12 cellular contexts compared by ENCODE assay signal in genomic region chr22:26893711-26894110, GRCh38.
A peak's percentile ranks its signal among the peaks of the same experiment; 100 is the strongest.
DNase-seq lines count a peak whose midpoint lies in the region; TF ChIP-seq lines count a peak whose summit lies in the region.
"Had no signal": no experiment of that assay in that cellular context is flagged by ENCODE, and none has a peak within 500 bp of the region (broad histone marks: within the 10 kb centered on the region; RNA-seq: fewer than 3 reads in every experiment).

No MANE protein-coding gene starts in this region.

- H2BK120ac ChIP-seq in mesendoderm (ENCODE audit: low read depth, low read length) = no peak overlapping the region

- H4K20me1 ChIP-seq in Karpas-422 (ENCODE audit: insufficient read depth, low read depth, low read length) = no peaks in the 10 kb centered on the region

- no peak for TF ChIP-seq CTCF in tibial artery (IDR thresholded peaks at IDR 0.05)

- H3K4ac ChIP-seq in mesendoderm (ENCODE audit: low read depth, low read length) = no peak overlapping the region

- intact Hi-C loops in tibial artery (cut with DNase I; ENCODE audit: low total_unique reads) = loop anchor here (10.0 kb wide), 1 partner anchor 211 kb away; no protein-coding TSS in a partner anchor

- H3K79me1 ChIP-seq in mesendoderm (ENCODE audit: low read length) = no peaks in the 10 kb centered on the region

- no peak overlapping the region for H3K18ac ChIP-seq in mesendoderm (ENCODE audit: low read length)

- H3K27ac ChIP-seq in Karpas-422 (ENCODE audit: low read length) (no peak overlapping the region), caudate nucleus (ENCODE audit: low read depth, low read length) (peak overlapping the region; percentile 38), mesendoderm (ENCODE audit: low read depth, low read length) (no peak overlapping the region), tibial artery (peak overlapping the region; percentile 80 to 87)
- H3K27ac ChIP-seq: upper lobe of left lung had no signal

- no peak overlapping the region for H2AFZ ChIP-seq in Karpas-422 (ENCODE audit: low read length)

- no peaks in the 10 kb centered on the region for H3K9me2 ChIP-seq in Karpas-422 (replicated peaks; ENCODE audit: insufficient read depth, low read length)

- H4K5ac ChIP-seq in mesendoderm (ENCODE audit: low read length) = no peak overlapping the region

- H2BK15ac ChIP-seq in mesendoderm (replicated peaks; ENCODE audit: low read depth) = no peak overlapping the region

- H3K79me2 ChIP-seq in Karpas-422 (ENCODE audit: low read length) (no peaks in the 10 kb centered on the region), mesendoderm (ENCODE audit: control insufficient read depth, insufficient read depth, low read length) (no peaks in the 10 kb centered on the region)

- no peak overlapping the region for H2AK5ac ChIP-seq in mesendoderm (ENCODE audit: low read length)

- H3K9me3 ChIP-seq in Karpas-422 (ENCODE audit: low read length) (no peaks in the 10 kb centered on the region), tibial artery (no peaks in the 10 kb centered on the region)
- H3K9me3 ChIP-seq: upper lobe of left lung had no signal

- H2BK5ac ChIP-seq in mesendoderm (ENCODE audit: low read length) = no peak overlapping the region

- no peak overlapping the region for H3K23ac ChIP-seq in mesendoderm (ENCODE audit: low read length)

- H3K36me3 ChIP-seq in Karpas-422 (ENCODE audit: insufficient read depth, low read length) = no peaks in the 10 kb centered on the region
- H3K36me3 ChIP-seq in mesendoderm (ENCODE audit: control insufficient read depth, insufficient read depth, low read length) = no peaks in the 10 kb centered on the region
- no peaks in the 10 kb centered on the region for H3K36me3 ChIP-seq in tibial artery
- H3K36me3 ChIP-seq: upper lobe of left lung had no signal

- H4K8ac ChIP-seq in mesendoderm (ENCODE audit: low read depth, low read length) = no peak overlapping the region

- H3K4me3 ChIP-seq in Karpas-422 (ENCODE audit: low read length) = no peak overlapping the region
- no peak overlapping the region for H3K4me3 ChIP-seq in mesendoderm (ENCODE audit: low read length)
- H3K4me3 ChIP-seq in tibial artery = no peak overlapping the region
- H3K4me3 ChIP-seq: upper lobe of left lung had no signal

- H3K4me2 ChIP-seq in Karpas-422 (ENCODE audit: low read depth, low read length, poor library complexity, severe bottlenecking) (no peak overlapping the region), mesendoderm (ENCODE audit: low read length) (no peak overlapping the region)

- peak; percentile 15 for DNase-seq in Karpas-422
- no peak for DNase-seq in caudate nucleus (lab: John Stamatoyannopoulos, UW)
- peak; percentile 12 for DNase-seq in mesendoderm
- DNase-seq in tibial artery = no peak
- no peak for DNase-seq in occipital lobe (lab: John Stamatoyannopoulos, UW)
- DNase-seq in NCI-H774 (lab: John Stamatoyannopoulos, UW) = no peak
- DNase-seq in HK-2 (ENCODE audit: unreplicated experiment) = no peak
- DNase-seq: activated naive CD8-positive, alpha-beta T cell treated with anti-CD3 and anti-CD28 coated beads, Interleukin-2, amount 10 ng/mL, durations not matched to agents 7 days and 5 days; left ventricle myocardium superior; NCI-H82; stimulated activated naive CD8-positive, alpha-beta T cell treated with anti-CD3 and anti-CD28 coated beads, Interleukin-15, Interleukin-2, amounts not matched to agents 100 U/mL and 50 U/mL, for 24 hours had no signal

- no CpG with 5 or more reads among the region's 3 CpGs for WGBS in mesendoderm (ENCODE audit: extremely low coverage, insufficient coverage, low lambda C conversion rate)

- H3K56ac ChIP-seq in mesendoderm (ENCODE audit: low read length) = no peak overlapping the region

- H3K9ac ChIP-seq in Karpas-422 (ENCODE audit: low read length) (no peak overlapping the region), mesendoderm (ENCODE audit: low read length) (no peak overlapping the region)

- no peaks in the 10 kb centered on the region for H3K27me3 ChIP-seq in Karpas-422 (ENCODE audit: low read length)
- no peaks in the 10 kb centered on the region for H3K27me3 ChIP-seq in mesendoderm (ENCODE audit: insufficient read depth, low read length, poor library complexity)
- H3K27me3 ChIP-seq in tibial artery = no peaks in the 10 kb centered on the region
- H3K27me3 ChIP-seq: upper lobe of left lung had no signal

- H3K4me1 ChIP-seq in Karpas-422 (ENCODE audit: low read length) (no peaks in the 10 kb centered on the region), mesendoderm (ENCODE audit: control insufficient read depth, low read depth, low read length) (peaks cover 15% of the 10 kb centered on the region), tibial artery (peaks cover 0 to 78% (median 42%) of the 10 kb centered on the region in 4 donors)

Comparison
In these comparisons a context has a peak if more than half of its experiments do, and no peak if none do; other contexts are left out.
1. DNase-seq: peak in Karpas-422 (single experiment) and mesendoderm (single experiment); none in caudate nucleus (0 of 61), tibial artery (0 of 2), occipital lobe (single experiment), NCI-H774 (single experiment) and HK-2 (single experiment).
2. H3K27ac ChIP-seq: peak in caudate nucleus (single experiment) and tibial artery (2 of 2); none in Karpas-422 (single experiment) and mesendoderm (single experiment).